13 cellular contexts compared by ENCODE assay signal in the genomic region with DNA sequence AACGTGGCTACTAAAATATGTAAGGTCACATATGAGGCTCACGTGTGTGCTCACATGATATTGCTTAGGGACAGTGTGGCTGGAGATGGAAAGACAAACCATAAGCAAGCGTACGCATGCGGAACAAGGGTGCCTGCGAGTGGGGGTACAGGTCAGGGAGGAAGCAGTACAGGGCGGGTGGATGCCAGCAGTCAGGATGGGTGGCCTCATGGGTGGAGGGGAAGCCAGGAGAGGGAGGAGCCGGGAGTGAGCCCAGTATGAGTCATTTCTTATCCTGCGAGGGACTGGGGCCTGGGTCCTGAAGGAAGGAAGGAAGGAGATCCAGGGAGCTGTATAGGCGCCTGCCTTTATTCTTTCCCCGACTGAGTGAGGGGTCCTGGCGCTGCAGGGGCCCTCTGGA. TPM values are rescaled to one million over a fixed set of nuclear protein-coding genes. Genes with fewer than 3 reads are reported as not detected.
A peak's percentile ranks its signal among the peaks of the same experiment; 100 is the strongest.
DNase-seq lines count a peak whose midpoint lies in the region; ATAC-seq and TF ChIP-seq lines count a peak whose summit lies in the region.
"Had no signal": no experiment of that assay in that cellular context is flagged by ENCODE, and none has a peak within 500 bp of the region (broad histone marks: within the 10 kb centered on the region; RNA-seq: fewer than 3 reads in every experiment).

No MANE protein-coding gene starts in this region.

- no peaks in the 10 kb centered on the region for H3K27me3 ChIP-seq in WERI-Rb-1 (ENCODE audit: insufficient read depth, low read depth, severe bottlenecking)

- no peaks in the 10 kb centered on the region for H3K36me3 ChIP-seq in WERI-Rb-1

- DNase-seq in left ventricle myocardium superior (no peak), Right ventricle myocardium inferior (ENCODE audit: missing footprints) (no peak), amniotic epithelial cell (ENCODE audit: low read depth) (peak; percentile 50), islet precursor cell (peak; percentile 90), ureter (ENCODE audit: low spot score) (peak; percentile 58), substantia nigra (lab: John Stamatoyannopoulos, UW) (no peak), posterior cingulate gyrus (no peak), WERI-Rb-1 (no peak)
- DNase-seq: DMS 273 treated with DMSO at 0.1 percent for 48 hours; MV-4-11; stimulated activated CD4-positive, alpha-beta T cell treated with anti-CD3 and anti-CD28 coated beads, Interleukin-12 subunit alpha, Interleukin-12 subunit beta, amount 100 ng/mL, for 4 hours; T-helper 9 cell had no signal

- TF ChIP-seq CTCF in WERI-Rb-1 (IDR thresholded peaks at IDR 0.05; ENCODE audit: low read depth, low read length): no peak

- H3K27ac ChIP-seq in substantia nigra (ENCODE audit: low read depth, low read length, poor library complexity, severe bottlenecking) (no peak overlapping the region), WERI-Rb-1 (no peak overlapping the region)

- H3K4me3 ChIP-seq in WERI-Rb-1 (ENCODE audit: low read depth, low read length): no peak overlapping the region

- peaks cover 7% of the 10 kb centered on the region for H3K9me3 ChIP-seq in WERI-Rb-1 (ENCODE audit: severe bottlenecking)

- peak; percentile 21 for ATAC-seq in left ventricle myocardium superior
- ATAC-seq in Right ventricle myocardium inferior: no peak
- ATAC-seq: activated naive CD4-positive, alpha-beta T cell treated with anti-CD3 and anti-CD28 coated beads, Interleukin-2, amount 50 U/mL, for 72 hours had no signal

- intact Hi-C loops in left ventricle myocardium superior (cut with micrococcal nuclease): no loop called here
- intact Hi-C loops in Right ventricle myocardium inferior (cut with DNase I): no loop called here
- intact Hi-C loops in posterior cingulate gyrus (cut with DNase I): no loop called here

RNA-seq across cellular contexts. Expression of gene CGNL1, which starts 42.0 kb away (rescaled TPM):
- total RNA-seq in left ventricle myocardium superior (15.2 TPM), Right ventricle myocardium inferior (10.0 TPM), ureter (12.6 TPM)
- total RNA-seq: activated naive CD4-positive, alpha-beta T cell treated with anti-CD3 and anti-CD28 coated beads, Interleukin-2, amount 50 U/mL, for 72 hours had no signal

Comparison
In these comparisons a context has a peak if more than half of its experiments do, and no peak if none do; other contexts are left out.
1. DNase-seq: peak in amniotic epithelial cell (single experiment), islet precursor cell (single experiment) and ureter (single experiment); none in left ventricle myocardium superior (single experiment), Right ventricle myocardium inferior (single experiment), substantia nigra (0 of 49), posterior cingulate gyrus (0 of 10) and WERI-Rb-1 (single experiment).